In genomic region chr4:91488946-91489345, GRCh38 we compare ENCODE assay signal across 23 cellular contexts.
A peak's percentile ranks its signal among the peaks of the same experiment; 100 is the strongest.
DNase-seq lines count a peak whose midpoint lies in the region; ATAC-seq and TF ChIP-seq lines count a peak whose summit lies in the region.
"Had no signal": no experiment of that assay in that cellular context is flagged by ENCODE, and none has a peak within 500 bp of the region (broad histone marks: within the 10 kb centered on the region; RNA-seq: fewer than 3 reads in every experiment).

No MANE protein-coding gene starts in this region.

- no peak overlapping the region for H3K4me3 ChIP-seq in fibroblast of pulmonary artery (replicated peaks; ENCODE audit: low read depth, low read length)
- H3K4me3 ChIP-seq: PC-9 had no signal

- peaks cover 11 to 35% (median 23%) of the 10 kb centered on the region in 6 donors for H3K9me3 Mint-ChIP-seq in immature natural killer cell

- TF ChIP-seq CTCF in fibroblast of pulmonary artery (IDR thresholded peaks at IDR 0.05; ENCODE audit: low read length, missing control alignments) = no peak

- no peak for ATAC-seq in HG03175 (IDR thresholded peaks at IDR 0.05; ENCODE audit: unreplicated experiment)
- ATAC-seq: HCT116, HepG2 had no signal

- DNase-seq in HT1080 (ENCODE audit: low read depth) (peak; percentile 5), astrocyte of the hippocampus (ENCODE audit: low read depth, low spot score) (peak; percentile 69), fibroblast of pulmonary artery (ENCODE audit: low read depth) (peak; percentile 17), renal cortical epithelial cell (ENCODE audit: low read depth) (peak; percentile 63), immature natural killer cell (no peak), inferior parietal cortex (ENCODE audit: extremely low spot score) (no peak)
- no peak for DNase-seq in stimulated activated CD4-positive, alpha-beta T cell treated with anti-CD3 and anti-CD28 coated beads, Interleukin-4, amount 100 ng/mL, for 24 hours
- DNase-seq: C1 segment of cervical spinal cord; CD4-positive, alpha-beta memory T cell; COR-L47; DMS53; NCI-H1105 treated with DMSO at 0.1 percent for 48 hours; NCI-H146; NCI-H2029; NCI-H446 treated with DMSO at 0.1 percent for 48 hours; NCI-H526; NCI-H82; NK-92 treated with Interleukin-12 subunit alpha and Interleukin-12 subunit beta, amount 100 ng/mL, for 24 hours; PC-9; SHP77 had no signal

- no peak overlapping the region for H3K4me3 Mint-ChIP-seq in immature natural killer cell
- H3K4me3 Mint-ChIP-seq: CD4-positive, alpha-beta memory T cell had no signal

- no peaks in the 10 kb centered on the region for H3K36me3 Mint-ChIP-seq in immature natural killer cell
- H3K36me3 Mint-ChIP-seq: CD4-positive, alpha-beta memory T cell had no signal

- peaks cover 0 to 2% (median 2%) of the 10 kb centered on the region in 3 donors for H3K27me3 Mint-ChIP-seq in immature natural killer cell (ENCODE audit: low read depth in 3 of 3)
- H3K27me3 Mint-ChIP-seq: CD4-positive, alpha-beta memory T cell had no signal

- no peak overlapping the region for H3K27ac Mint-ChIP-seq in immature natural killer cell
- H3K27ac Mint-ChIP-seq: CD4-positive, alpha-beta memory T cell had no signal

- no peaks in the 10 kb centered on the region for H3K4me1 Mint-ChIP-seq in immature natural killer cell
- H3K4me1 Mint-ChIP-seq: CD4-positive, alpha-beta memory T cell had no signal

Comparison
In these comparisons a context has a peak if more than half of its experiments do, and no peak if none do; other contexts are left out.
1. DNase-seq: peak in HT1080 (single experiment), astrocyte of the hippocampus (single experiment), fibroblast of pulmonary artery (single experiment) and renal cortical epithelial cell (single experiment); none in immature natural killer cell (0 of 3), stimulated activated CD4-positive, alpha-beta T cell treated with anti-CD3 and anti-CD28 coated beads, Interleukin-4, amount 100 ng/mL, for 24 hours (single experiment) and inferior parietal cortex (single experiment).